ENCODE assay signal across 1 cellular context in the genomic region with DNA sequence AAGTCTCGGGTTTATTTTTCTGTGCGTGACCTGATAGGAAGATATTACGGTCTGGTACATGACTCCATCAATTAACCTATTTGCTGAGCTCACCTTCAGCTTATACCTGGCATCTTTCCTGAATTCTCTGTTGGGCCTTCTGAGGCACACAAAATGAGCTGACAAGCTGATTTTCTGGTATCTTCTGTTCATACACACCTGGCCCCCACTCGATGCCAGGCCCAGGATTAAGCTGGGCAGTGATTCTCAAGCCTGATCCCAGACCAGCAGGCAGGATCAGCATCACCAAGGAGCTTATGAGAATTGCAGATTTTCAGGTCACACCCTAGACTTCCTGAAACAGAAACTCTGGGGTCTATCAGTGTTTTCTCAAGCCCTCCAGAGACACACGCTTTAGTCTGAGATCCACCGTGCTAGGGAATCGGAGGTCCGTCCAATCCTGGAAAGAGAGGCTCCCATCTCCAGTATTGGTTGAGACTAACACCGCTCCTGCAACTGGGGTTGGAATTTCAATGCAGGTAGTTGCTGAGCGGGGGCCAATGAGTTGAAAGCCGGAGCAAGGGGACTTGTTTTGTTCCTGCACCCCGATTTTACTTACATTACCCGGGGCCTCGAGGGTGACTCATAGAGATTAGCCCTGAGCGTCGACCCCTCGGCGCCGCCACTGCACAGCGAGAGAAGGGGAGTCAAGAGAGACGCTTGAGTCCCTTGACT.
A peak's percentile ranks its signal among the peaks of the same experiment; 100 is the strongest.
TF ChIP-seq lines count a peak whose summit lies in the region.

No MANE protein-coding gene starts in this region.

TF ChIP-seq in K562, 482 proteins besides CTCF, POLR2A, EP300 and RAD21 (continued from another document and continues in another):
- TF ChIP-seq, protein P1, sequence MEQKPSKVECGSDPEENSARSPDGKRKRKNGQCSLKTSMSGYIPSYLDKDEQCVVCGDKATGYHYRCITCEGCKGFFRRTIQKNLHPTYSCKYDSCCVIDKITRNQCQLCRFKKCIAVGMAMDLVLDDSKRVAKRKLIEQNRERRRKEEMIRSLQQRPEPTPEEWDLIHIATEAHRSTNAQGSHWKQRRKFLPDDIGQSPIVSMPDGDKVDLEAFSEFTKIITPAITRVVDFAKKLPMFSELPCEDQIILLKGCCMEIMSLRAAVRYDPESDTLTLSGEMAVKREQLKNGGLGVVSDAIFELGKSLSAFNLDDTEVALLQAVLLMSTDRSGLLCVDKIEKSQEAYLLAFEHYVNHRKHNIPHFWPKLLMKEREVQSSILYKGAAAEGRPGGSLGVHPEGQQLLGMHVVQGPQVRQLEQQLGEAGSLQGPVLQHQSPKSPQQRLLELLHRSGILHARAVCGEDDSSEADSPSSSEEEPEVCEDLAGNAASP (IDR thresholded peaks at IDR 0.05), result no peak
- TF ChIP-seq NFRKB (IDR thresholded peaks at IDR 0.05; ENCODE audit: low read depth) (no peak; the same call in 1 of the 2 replicates), TRIM24 (IDR thresholded peaks at IDR 0.05) (no peak), FOXM1 (IDR thresholded peaks at IDR 0.05; ENCODE audit: low read depth) (no peak), FOXM1 (CRISPR knock-in tag; IDR thresholded peaks at IDR 0.05; ENCODE audit: low read depth) (no peak), NR2F6 (CRISPR knock-in tag; IDR thresholded peaks at IDR 0.05) (peak; percentile 77), GTF2A2 (tag; IDR thresholded peaks at IDR 0.05) (no peak), CEBPG (CRISPR knock-in tag; IDR thresholded peaks at IDR 0.05) (no peak), CEBPG (tag; conservative IDR thresholded peaks at IDR 0.05 in 1 of 2, IDR thresholded peaks at IDR 0.05 in 1 of 2) (no peak), KAT2B (IDR thresholded peaks at IDR 0.05; ENCODE audit: low read depth, low read length) (no peak), TAF7 (tag; IDR thresholded peaks at IDR 0.05) (peak; percentile 62; the same call in 1 of the 2 replicates), RUNX1 (IDR thresholded peaks at IDR 0.05; ENCODE audit: low read depth) (no peak), L3MBTL2 (IDR thresholded peaks at IDR 0.05) (no peak), TAF1 (IDR thresholded peaks at IDR 0.05; ENCODE audit: control insufficient read depth, extremely low read depth, insufficient read depth, low read length, severe bottlenecking) (no peak), STAT5B (CRISPR knock-in tag; IDR thresholded peaks at IDR 0.05) (no peak), BCOR (IDR thresholded peaks at IDR 0.05) (no peak), E2F3 (CRISPR knock-in tag; IDR thresholded peaks at IDR 0.05) (no peak), TAL1 (IDR thresholded peaks at IDR 0.05) (no peak), BRD9 (IDR thresholded peaks at IDR 0.05; ENCODE audit: low read depth, partially characterized antibody) (no peak), HMG20B (CRISPR knock-in tag; IDR thresholded peaks at IDR 0.05) (no peak), PRPF4 (IDR thresholded peaks at IDR 0.05; ENCODE audit: insufficient read depth, low read depth, low read length, poor library complexity, severe bottlenecking) (no peak), SAP30 (IDR thresholded peaks at IDR 0.05; ENCODE audit: borderline replicate concordance, insufficient read depth, low read depth, low read length, poor library complexity, severe bottlenecking) (peak; percentile 6), RHOXF2B (CRISPR knock-in tag; conservative IDR thresholded peaks at IDR 0.05) (no peak), MXI1 (IDR thresholded peaks at IDR 0.05; ENCODE audit: low read depth, low read length) (no peak), ZNF780A (CRISPR knock-in tag; IDR thresholded peaks at IDR 0.05) (no peak), EHMT2 (IDR thresholded peaks at IDR 0.05) (no peak), ZNF551 (CRISPR knock-in tag; IDR thresholded peaks at IDR 0.05) (no peak), NR1H2 (CRISPR knock-in tag; IDR thresholded peaks at IDR 0.05) (no peak), RAD51 (IDR thresholded peaks at IDR 0.05; ENCODE audit: borderline replicate concordance, low read depth) (no peak), ZNF239 (CRISPR knock-in tag; IDR thresholded peaks at IDR 0.05) (no peak), KDM5B (IDR thresholded peaks at IDR 0.05; ENCODE audit: insufficient replicate concordance, low read depth, low read length) (no peak), POLR3A (IDR thresholded peaks at IDR 0.05; ENCODE audit: borderline replicate concordance, extremely low read depth, insufficient read depth, insufficient read length) (no peak), BRF1 (IDR thresholded peaks at IDR 0.05; ENCODE audit: borderline replicate concordance, extremely low read depth, insufficient read length) (no peak), FOSL1 (tag; conservative IDR thresholded peaks at IDR 0.05) (no peak), FOS (IDR thresholded peaks at IDR 0.05; ENCODE audit: extremely low read depth, insufficient read length) (no peak), KLF13 (tag; IDR thresholded peaks at IDR 0.05; ENCODE audit: borderline replicate concordance, low read depth) (no peak), ZNF583 (CRISPR knock-in tag; IDR thresholded peaks at IDR 0.05) (peak; percentile 14; the same call in 1 of the 2 replicates), ZNF79 (CRISPR knock-in tag; IDR thresholded peaks at IDR 0.05; ENCODE audit: low read depth) (0 out of 2 replicates have a peak, but pooled peaks have one; percentile 12), RBM17 (IDR thresholded peaks at IDR 0.05; ENCODE audit: borderline replicate concordance, low read depth, low read length) (no peak), CHD1 (IDR thresholded peaks at IDR 0.05; ENCODE audit: low read length) (no peak), EGR1 (conservative IDR thresholded peaks at IDR 0.05) (no peak), ERF (CRISPR knock-in tag; IDR thresholded peaks at IDR 0.05) (no peak), ZNF707 (CRISPR knock-in tag; conservative IDR thresholded peaks at IDR 0.05) (0 out of 2 replicates have a peak, but pooled peaks have one; percentile 42)
- TF ChIP-seq, protein P2, sequence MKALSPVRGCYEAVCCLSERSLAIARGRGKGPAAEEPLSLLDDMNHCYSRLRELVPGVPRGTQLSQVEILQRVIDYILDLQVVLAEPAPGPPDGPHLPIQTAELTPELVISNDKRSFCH (CRISPR knock-in tag; IDR thresholded peaks at IDR 0.05), result no peak
- TF ChIP-seq, protein P2 (tag; IDR thresholded peaks at IDR 0.05), result peak; percentile 35; the same call in 1 of the 2 replicates
- TF ChIP-seq, protein P3, sequence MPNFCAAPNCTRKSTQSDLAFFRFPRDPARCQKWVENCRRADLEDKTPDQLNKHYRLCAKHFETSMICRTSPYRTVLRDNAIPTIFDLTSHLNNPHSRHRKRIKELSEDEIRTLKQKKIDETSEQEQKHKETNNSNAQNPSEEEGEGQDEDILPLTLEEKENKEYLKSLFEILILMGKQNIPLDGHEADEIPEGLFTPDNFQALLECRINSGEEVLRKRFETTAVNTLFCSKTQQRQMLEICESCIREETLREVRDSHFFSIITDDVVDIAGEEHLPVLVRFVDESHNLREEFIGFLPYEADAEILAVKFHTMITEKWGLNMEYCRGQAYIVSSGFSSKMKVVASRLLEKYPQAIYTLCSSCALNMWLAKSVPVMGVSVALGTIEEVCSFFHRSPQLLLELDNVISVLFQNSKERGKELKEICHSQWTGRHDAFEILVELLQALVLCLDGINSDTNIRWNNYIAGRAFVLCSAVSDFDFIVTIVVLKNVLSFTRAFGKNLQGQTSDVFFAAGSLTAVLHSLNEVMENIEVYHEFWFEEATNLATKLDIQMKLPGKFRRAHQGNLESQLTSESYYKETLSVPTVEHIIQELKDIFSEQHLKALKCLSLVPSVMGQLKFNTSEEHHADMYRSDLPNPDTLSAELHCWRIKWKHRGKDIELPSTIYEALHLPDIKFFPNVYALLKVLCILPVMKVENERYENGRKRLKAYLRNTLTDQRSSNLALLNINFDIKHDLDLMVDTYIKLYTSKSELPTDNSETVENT (CRISPR knock-in tag; IDR thresholded peaks at IDR 0.05), result no peak
- TF ChIP-seq, protein P4, sequence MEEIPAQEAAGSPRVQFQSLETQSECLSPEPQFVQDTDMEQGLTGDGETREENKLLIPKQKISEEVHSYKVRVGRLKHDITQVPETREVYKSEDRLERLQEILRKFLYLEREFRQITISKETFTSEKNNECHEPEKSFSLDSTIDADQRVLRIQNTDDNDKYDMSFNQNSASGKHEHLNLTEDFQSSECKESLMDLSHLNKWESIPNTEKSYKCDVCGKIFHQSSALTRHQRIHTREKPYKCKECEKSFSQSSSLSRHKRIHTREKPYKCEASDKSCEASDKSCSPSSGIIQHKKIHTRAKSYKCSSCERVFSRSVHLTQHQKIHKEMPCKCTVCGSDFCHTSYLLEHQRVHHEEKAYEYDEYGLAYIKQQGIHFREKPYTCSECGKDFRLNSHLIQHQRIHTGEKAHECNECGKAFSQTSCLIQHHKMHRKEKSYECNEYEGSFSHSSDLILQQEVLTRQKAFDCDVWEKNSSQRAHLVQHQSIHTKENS (CRISPR knock-in tag; IDR thresholded peaks at IDR 0.05), result no peak
- TF ChIP-seq, protein P5, sequence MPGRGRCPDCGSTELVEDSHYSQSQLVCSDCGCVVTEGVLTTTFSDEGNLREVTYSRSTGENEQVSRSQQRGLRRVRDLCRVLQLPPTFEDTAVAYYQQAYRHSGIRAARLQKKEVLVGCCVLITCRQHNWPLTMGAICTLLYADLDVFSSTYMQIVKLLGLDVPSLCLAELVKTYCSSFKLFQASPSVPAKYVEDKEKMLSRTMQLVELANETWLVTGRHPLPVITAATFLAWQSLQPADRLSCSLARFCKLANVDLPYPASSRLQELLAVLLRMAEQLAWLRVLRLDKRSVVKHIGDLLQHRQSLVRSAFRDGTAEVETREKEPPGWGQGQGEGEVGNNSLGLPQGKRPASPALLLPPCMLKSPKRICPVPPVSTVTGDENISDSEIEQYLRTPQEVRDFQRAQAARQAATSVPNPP (IDR thresholded peaks at IDR 0.05; ENCODE audit: borderline replicate concordance, insufficient read depth, insufficient read length), result no peak
- TF ChIP-seq, protein P6, sequence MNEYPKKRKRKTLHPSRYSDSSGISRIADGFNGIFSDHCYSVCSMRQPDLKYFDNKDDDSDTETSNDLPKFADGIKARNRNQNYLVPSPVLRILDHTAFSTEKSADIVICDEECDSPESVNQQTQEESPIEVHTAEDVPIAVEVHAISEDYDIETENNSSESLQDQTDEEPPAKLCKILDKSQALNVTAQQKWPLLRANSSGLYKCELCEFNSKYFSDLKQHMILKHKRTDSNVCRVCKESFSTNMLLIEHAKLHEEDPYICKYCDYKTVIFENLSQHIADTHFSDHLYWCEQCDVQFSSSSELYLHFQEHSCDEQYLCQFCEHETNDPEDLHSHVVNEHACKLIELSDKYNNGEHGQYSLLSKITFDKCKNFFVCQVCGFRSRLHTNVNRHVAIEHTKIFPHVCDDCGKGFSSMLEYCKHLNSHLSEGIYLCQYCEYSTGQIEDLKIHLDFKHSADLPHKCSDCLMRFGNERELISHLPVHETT (CRISPR knock-in tag; conservative IDR thresholded peaks at IDR 0.05 in 1 of 2, IDR thresholded peaks at IDR 0.05 in 1 of 2), result no peak; a peak in 1 of 4 replicates
- TF ChIP-seq, protein P7, sequence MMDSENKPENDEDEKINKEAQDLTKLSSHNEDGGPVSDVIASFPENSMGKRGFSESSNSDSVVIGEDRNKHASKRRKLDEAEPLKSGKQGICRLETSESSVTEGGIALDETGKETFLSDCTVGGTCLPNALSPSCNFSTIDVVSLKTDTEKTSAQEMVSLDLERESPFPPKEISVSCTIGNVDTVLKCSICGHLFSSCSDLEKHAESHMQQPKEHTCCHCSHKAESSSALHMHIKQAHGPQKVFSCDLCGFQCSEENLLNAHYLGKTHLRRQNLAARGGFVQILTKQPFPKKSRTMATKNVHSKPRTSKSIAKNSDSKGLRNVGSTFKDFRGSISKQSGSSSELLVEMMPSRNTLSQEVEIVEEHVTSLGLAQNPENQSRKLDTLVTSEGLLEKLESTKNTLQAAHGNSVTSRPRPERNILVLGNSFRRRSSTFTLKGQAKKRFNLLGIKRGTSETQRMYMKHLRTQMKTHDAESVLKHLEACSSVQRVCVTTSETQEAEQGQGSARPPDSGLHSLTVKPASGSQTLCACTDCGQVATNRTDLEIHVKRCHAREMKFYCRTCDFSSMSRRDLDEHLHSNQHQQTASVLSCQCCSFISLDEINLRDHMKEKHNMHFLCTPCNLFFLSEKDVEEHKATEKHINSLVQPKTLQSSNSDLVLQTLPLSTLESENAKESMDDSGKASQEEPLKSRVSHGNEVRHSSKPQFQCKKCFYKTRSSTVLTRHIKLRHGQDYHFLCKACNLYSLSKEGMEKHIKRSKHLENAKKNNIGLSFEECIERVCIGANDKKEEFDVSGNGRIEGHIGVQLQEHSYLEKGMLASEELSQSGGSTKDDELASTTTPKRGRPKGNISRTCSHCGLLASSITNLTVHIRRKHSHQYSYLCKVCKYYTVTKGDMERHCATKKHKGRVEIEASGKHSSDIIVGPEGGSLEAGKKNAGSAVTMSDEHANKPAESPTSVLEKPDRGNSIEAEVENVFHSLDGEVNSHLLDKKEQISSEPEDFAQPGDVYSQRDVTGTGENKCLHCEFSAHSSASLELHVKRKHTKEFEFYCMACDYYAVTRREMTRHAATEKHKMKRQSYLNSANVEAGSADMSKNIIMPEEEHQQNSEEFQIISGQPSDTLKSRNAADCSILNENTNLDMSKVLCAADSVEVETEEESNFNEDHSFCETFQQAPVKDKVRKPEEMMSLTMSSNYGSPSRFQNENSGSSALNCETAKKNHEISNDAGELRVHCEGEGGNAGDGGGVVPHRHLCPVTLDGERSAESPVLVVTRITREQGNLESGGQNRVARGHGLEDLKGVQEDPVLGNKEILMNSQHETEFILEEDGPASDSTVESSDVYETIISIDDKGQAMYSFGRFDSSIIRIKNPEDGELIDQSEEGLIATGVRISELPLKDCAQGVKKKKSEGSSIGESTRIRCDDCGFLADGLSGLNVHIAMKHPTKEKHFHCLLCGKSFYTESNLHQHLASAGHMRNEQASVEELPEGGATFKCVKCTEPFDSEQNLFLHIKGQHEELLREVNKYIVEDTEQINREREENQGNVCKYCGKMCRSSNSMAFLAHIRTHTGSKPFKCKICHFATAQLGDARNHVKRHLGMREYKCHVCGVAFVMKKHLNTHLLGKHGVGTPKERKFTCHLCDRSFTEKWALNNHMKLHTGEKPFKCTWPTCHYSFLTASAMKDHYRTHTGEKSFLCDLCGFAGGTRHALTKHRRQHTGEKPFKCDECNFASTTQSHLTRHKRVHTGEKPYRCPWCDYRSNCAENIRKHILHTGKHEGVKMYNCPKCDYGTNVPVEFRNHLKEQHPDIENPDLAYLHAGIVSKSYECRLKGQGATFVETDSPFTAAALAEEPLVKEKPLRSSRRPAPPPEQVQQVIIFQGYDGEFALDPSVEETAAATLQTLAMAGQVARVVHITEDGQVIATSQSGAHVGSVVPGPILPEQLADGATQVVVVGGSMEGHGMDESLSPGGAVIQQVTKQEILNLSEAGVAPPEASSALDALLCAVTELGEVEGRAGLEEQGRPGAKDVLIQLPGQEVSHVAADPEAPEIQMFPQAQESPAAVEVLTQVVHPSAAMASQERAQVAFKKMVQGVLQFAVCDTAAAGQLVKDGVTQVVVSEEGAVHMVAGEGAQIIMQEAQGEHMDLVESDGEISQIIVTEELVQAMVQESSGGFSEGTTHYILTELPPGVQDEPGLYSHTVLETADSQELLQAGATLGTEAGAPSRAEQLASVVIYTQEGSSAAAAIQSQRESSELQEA (IDR thresholded peaks at IDR 0.05; ENCODE audit: low read depth), result no peak
- TF ChIP-seq, protein P8, sequence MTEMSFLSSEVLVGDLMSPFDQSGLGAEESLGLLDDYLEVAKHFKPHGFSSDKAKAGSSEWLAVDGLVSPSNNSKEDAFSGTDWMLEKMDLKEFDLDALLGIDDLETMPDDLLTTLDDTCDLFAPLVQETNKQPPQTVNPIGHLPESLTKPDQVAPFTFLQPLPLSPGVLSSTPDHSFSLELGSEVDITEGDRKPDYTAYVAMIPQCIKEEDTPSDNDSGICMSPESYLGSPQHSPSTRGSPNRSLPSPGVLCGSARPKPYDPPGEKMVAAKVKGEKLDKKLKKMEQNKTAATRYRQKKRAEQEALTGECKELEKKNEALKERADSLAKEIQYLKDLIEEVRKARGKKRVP (CRISPR knock-in tag; IDR thresholded peaks at IDR 0.05), result peak; percentile 56; the same call in 1 of the 2 replicates
